15 cellular contexts compared by ENCODE assay signal in the genomic region with DNA sequence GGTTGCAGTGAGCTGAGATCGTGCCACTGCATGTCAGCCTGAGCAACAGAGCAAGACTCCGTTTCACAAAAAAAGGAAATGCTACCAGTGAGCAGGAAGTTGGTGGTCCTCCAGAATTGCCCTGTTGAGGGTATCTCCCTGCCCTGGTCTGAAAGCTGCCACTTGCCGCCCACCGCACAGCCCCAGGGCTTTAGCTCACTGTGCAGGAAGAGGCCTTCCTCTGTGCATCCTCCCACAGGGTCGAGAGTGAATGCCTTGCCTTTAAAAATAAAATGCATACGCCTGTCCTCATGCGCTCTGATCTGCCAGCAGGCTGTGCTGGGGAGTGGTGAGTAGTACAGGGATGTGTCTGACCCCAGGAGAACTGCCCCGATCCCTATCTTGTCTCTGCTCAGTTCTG.
DNase-seq lines count a peak whose midpoint lies in the region; ATAC-seq, FAIRE-seq and TF ChIP-seq lines count a peak whose summit lies in the region.
"Had no signal": no experiment of that assay in that cellular context is flagged by ENCODE, and none has a peak within 500 bp of the region (broad histone marks: within the 10 kb centered on the region; RNA-seq: fewer than 3 reads in every experiment).

No MANE protein-coding gene starts in this region.

- intact Hi-C loops in activated naive CD4-positive, alpha-beta T cell treated with anti-CD3 and anti-CD28 coated beads for 36 hours (cut with micrococcal nuclease) = no loop called here

- no peaks in the 10 kb centered on the region for H3K9me3 Mint-ChIP-seq in memory B cell
- no peaks in the 10 kb centered on the region for H3K9me3 Mint-ChIP-seq in activated naive CD4-positive, alpha-beta T cell treated with anti-CD3 and anti-CD28 coated beads for 36 hours

- peaks cover 2% of the 10 kb centered on the region for H3K27me3 Mint-ChIP-seq in memory B cell
- no peaks in the 10 kb centered on the region for H3K27me3 Mint-ChIP-seq in activated naive CD4-positive, alpha-beta T cell treated with anti-CD3 and anti-CD28 coated beads for 36 hours (ENCODE audit: low read depth)

- peak; percentile 49; the same call in 2 of the 3 replicates for ATAC-seq in DND-41 (ENCODE audit: insufficient read depth, low read depth)
- ATAC-seq in memory B cell (ENCODE audit: low read depth) = peak; percentile 86

- peak; percentile 26 for FAIRE-seq in GM19239 (lab: Jason Lieb, UNC)
- FAIRE-seq: endometrium had no signal

- H3K4me2 ChIP-seq in DND-41 (ENCODE audit: insufficient read depth, low read length) = no peak overlapping the region

- H3K27me3 ChIP-seq in DND-41 (ENCODE audit: insufficient read depth, low read length, poor library complexity) = no peaks in the 10 kb centered on the region
- H3K27me3 ChIP-seq: BE2C had no signal

- H3K4me1 Mint-ChIP-seq in memory B cell = peaks cover 15% of the 10 kb centered on the region
- no peaks in the 10 kb centered on the region for H3K4me1 Mint-ChIP-seq in activated naive CD4-positive, alpha-beta T cell treated with anti-CD3 and anti-CD28 coated beads for 36 hours (ENCODE audit: low read depth)

- H3K9ac ChIP-seq in DND-41 (ENCODE audit: low read depth, low read length) = no peak overlapping the region

- in situ Hi-C loops in SK-MEL-5 (cut with HindIII; ENCODE audit: low pct_unique_long_range_greater_than_20kb, low sequenced_read_pairs) = no loop called here

- peak overlapping the region; percentile 39 for H3K4me3 Mint-ChIP-seq in memory B cell
- H3K4me3 Mint-ChIP-seq in activated naive CD4-positive, alpha-beta T cell treated with anti-CD3 and anti-CD28 coated beads for 36 hours = no peak overlapping the region
- H3K4me3 Mint-ChIP-seq: HFFc6 had no signal

- no peaks in the 10 kb centered on the region for H3K9me3 ChIP-seq in DND-41 (ENCODE audit: insufficient read depth, low read length, severe bottlenecking)
- H3K9me3 ChIP-seq: BE2C, prostate gland had no signal

- CTCF ChIA-PET in activated naive CD4-positive, alpha-beta T cell treated with anti-CD3 and anti-CD28 coated beads for 36 hours (lab: Charles Lee) = no interaction called here

- no peaks in the 10 kb centered on the region for H4K20me1 ChIP-seq in DND-41 (ENCODE audit: insufficient read depth, low read length)

- peaks cover 9% of the 10 kb centered on the region for H3K4me1 ChIP-seq in DND-41 (ENCODE audit: insufficient read depth, low read length)
- H3K4me1 ChIP-seq: BE2C, prostate gland had no signal

- DNase-seq in DND-41 (peak; percentile 11), GM19239 (ENCODE audit: insufficient read length, low spot score) (peak; percentile 18), SK-MEL-5 (ENCODE audit: low read depth, low spot score) (peak; percentile 2), memory B cell (ENCODE audit: low spot score in 2 of 2) (peak in 1 of 2 donors; percentile 5), cortex of kidney (lab: John Stamatoyannopoulos, UW) (no peak), anterior cingulate cortex (lab: John Stamatoyannopoulos, UW) (no peak)
- no peak for DNase-seq in activated naive CD4-positive, alpha-beta T cell treated with anti-CD3 and anti-CD28 coated beads for 36 hours
- DNase-seq: activated CD4-positive, alpha-beta T cell treated with anti-CD3 and anti-CD28 coated beads, Interleukin-2, amount 50 U/mL, for 1 hour; amygdala; BE2C; DMS79; HFFc6; SHP77 treated with DMSO at 0.1 percent for 48 hours had no signal

- no peak overlapping the region for H3K27ac Mint-ChIP-seq in memory B cell
- no peak overlapping the region for H3K27ac Mint-ChIP-seq in activated naive CD4-positive, alpha-beta T cell treated with anti-CD3 and anti-CD28 coated beads for 36 hours
- H3K27ac Mint-ChIP-seq: HFFc6 had no signal

- no peak overlapping the region for H2AFZ ChIP-seq in DND-41 (ENCODE audit: low read depth, low read length)

- H3K79me2 ChIP-seq in DND-41 (ENCODE audit: insufficient read depth, low read length) = no peaks in the 10 kb centered on the region

- no peaks in the 10 kb centered on the region for H3K36me3 ChIP-seq in DND-41 (ENCODE audit: insufficient read depth, low read length)
- H3K36me3 ChIP-seq: BE2C, prostate gland had no signal

- no peak overlapping the region for H3K4me3 ChIP-seq in DND-41 (ENCODE audit: low read depth in 1 of 2, low read length in 2 of 2)
- H3K4me3 ChIP-seq: prostate gland had no signal

- H3K27ac ChIP-seq in DND-41 (ENCODE audit: low read length) = no peak overlapping the region
- H3K27ac ChIP-seq: prostate gland had no signal

- TF ChIP-seq CTCF in DND-41 (IDR thresholded peaks at IDR 0.05; ENCODE audit: borderline replicate concordance, extremely low read depth, low read length, poor library complexity, severe bottlenecking) = no peak

- H3K36me3 Mint-ChIP-seq in memory B cell = peaks cover 8% of the 10 kb centered on the region
- H3K36me3 Mint-ChIP-seq in activated naive CD4-positive, alpha-beta T cell treated with anti-CD3 and anti-CD28 coated beads for 36 hours (ENCODE audit: low read depth) = no peaks in the 10 kb centered on the region

Comparison
In these comparisons a context has a peak if more than half of its experiments do, and no peak if none do; other contexts are left out.
1. DNase-seq: peak in DND-41 (single experiment), GM19239 (single experiment) and SK-MEL-5 (single experiment); none in activated naive CD4-positive, alpha-beta T cell treated with anti-CD3 and anti-CD28 coated beads for 36 hours (single experiment), cortex of kidney (single experiment) and anterior cingulate cortex (0 of 58).